Comparison of ENCODE assay signal across 26 cellular contexts in the genomic region with DNA sequence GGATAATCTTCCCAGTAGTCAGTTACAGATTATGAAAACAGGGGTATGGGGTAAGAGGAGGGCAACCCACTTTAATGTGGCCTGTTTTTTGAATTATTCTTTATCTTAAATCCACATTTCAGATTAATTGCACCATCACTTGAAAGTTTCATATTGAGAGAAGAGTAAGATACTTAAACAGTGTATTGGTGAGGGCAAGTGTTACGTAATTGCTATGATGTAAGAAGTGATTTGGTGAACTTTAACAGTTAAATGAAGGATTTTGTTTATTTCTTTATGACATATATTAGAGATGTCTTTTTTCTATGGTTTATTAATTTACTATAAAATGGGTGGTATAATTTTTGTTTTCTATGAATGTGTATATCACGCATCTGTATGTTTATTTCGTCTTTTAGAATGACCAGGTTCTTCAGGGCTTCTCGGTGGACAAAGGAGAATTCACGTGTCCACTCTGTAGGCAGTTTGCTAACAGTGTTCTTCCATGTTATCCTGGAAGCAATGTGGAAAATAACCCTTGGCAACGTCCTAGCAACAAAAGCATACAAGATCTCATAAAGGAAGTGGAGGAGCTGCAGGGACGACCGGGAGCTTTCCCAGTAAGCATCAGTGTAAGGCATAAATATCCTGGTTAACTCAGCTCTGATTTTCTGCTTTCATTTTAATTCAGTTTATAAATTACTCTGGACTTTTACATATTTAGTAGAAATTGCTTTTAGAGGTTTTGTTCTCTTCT.
DNase-seq lines count a peak whose midpoint lies in the region; ATAC-seq, FAIRE-seq and TF ChIP-seq lines count a peak whose summit lies in the region.
"Had no signal": no experiment of that assay in that cellular context is flagged by ENCODE, and none has a peak within 500 bp of the region (broad histone marks: within the 10 kb centered on the region; RNA-seq: fewer than 3 reads in every experiment).

No MANE protein-coding gene starts in this region.

- WGBS in H1 (ENCODE audit: extremely low coverage in 1 of 2, insufficient coverage in 1 of 2, insufficient read length in 1 of 2, insufficient replicate concordance in 2 of 2, low coverage in 1 of 2, low lambda C conversion rate in 2 of 2, missing lambda C conversion rate in 1 of 2), 2 experiments, result 97% methylated on average over 8 of the region's 8 CpGs; no CpG with 5 or more reads in 1 of the 2 experiments

- no peak overlapping the region for H3K27ac Mint-ChIP-seq in CD8-positive, alpha-beta T cell
- H3K27ac Mint-ChIP-seq: IgD-negative memory B cell; stimulated activated effector memory CD8-positive, alpha-beta T cell treated with anti-CD3 and anti-CD28 coated beads, Interleukin-12 subunit alpha, Interleukin-12 subunit beta, amount 100 ng/mL, for 72 hours; T-helper 1 cell treated with Interleukin-12 subunit alpha and Interleukin-12 subunit beta and Interleukin-4 antibody, amounts not matched to agents 30 μg/mL and 1 μg/mL, for 36 hours had no signal

- H4K5ac ChIP-seq in H1 (ENCODE audit: insufficient read length, low read depth, low read length), result no peak overlapping the region

- no peak overlapping the region for H2AFZ ChIP-seq in H1 (ENCODE audit: low read length)

- no peak for TF ChIP-seq POLR2A in H1 (IDR thresholded peaks at IDR 0.05; ENCODE audit: control extremely low read depth in 1 of 2, low read depth in 2 of 2, low read length in 2 of 2)

- CTCF ChIA-PET in H1 (lab: Charles Lee; ENCODE audit: partially characterized antibody), result interaction anchor here (0.5 to 1.7 kb wide), 14 partner anchors 15 to 527 kb away, joined by 3 to 6 read pairs (median 3); no protein-coding TSS in a partner anchor
- CTCF ChIA-PET in CD8-positive, alpha-beta T cell (lab: Charles Lee), result no interaction called here

- H3K4me1 ChIP-seq in H1 (replicated peaks in 1 of 4; ENCODE audit: control insufficient read depth in 3 of 4, insufficient read depth in 4 of 4, low read length in 3 of 4), result no peaks in the 10 kb centered on the region; a peak in 2 of 7 replicates
- no peaks in the 10 kb centered on the region for H3K4me1 ChIP-seq in CD8-positive, alpha-beta T cell (ENCODE audit: insufficient read depth, low read length)
- H3K4me1 ChIP-seq: vagina had no signal

- H2BK20ac ChIP-seq in H1 (ENCODE audit: low read length), result no peak overlapping the region

- H3K79me1 ChIP-seq in H1 (ENCODE audit: low read depth, low read length), result no peaks in the 10 kb centered on the region

- H4K20me1 ChIP-seq in H1 (replicated peaks in 1 of 2; ENCODE audit: control insufficient read depth in 1 of 2, insufficient read depth in 2 of 2, low read length in 2 of 2), result no peaks in the 10 kb centered on the region

- no peak for TF ChIP-seq CTCF in AG10803 (conservative IDR thresholded peaks at IDR 0.05; ENCODE audit: low read length)
- no peak for TF ChIP-seq CTCF in H1 (IDR thresholded peaks at IDR 0.05; ENCODE audit: control extremely low read depth in 1 of 3, insufficient read depth in 1 of 3, low read depth in 1 of 3, low read length in 3 of 3)
- TF ChIP-seq CTCF in CD8-positive, alpha-beta T cell (IDR thresholded peaks at IDR 0.05), result no peak

- no peak overlapping the region for H3K27ac ChIP-seq in H1 (ENCODE audit: low read depth, low read length)
- no peak overlapping the region for H3K27ac ChIP-seq in CD8-positive, alpha-beta T cell (ENCODE audit: low read depth, low read length)
- H3K27ac ChIP-seq: HL-60, vagina had no signal

- no peak overlapping the region for H3K4me3 ChIP-seq in AG10803 (ENCODE audit: low read length)
- no peak overlapping the region for H3K4me3 ChIP-seq in H1 (ENCODE audit: extremely low read depth in 1 of 4, insufficient read depth in 2 of 4, low read depth in 3 of 4, low read length in 4 of 4)
- H3K4me3 ChIP-seq in CD8-positive, alpha-beta T cell (ENCODE audit: low read depth, low read length), result no peak overlapping the region
- H3K4me3 ChIP-seq: vagina had no signal

- H3K23me2 ChIP-seq in H1 (ENCODE audit: low read depth, low read length), result no peaks in the 10 kb centered on the region

- H2BK12ac ChIP-seq in H1 (ENCODE audit: low read depth, low read length), result no peak overlapping the region

- H3K4me2 ChIP-seq in H1 (ENCODE audit: insufficient read depth in 1 of 2, low read depth in 2 of 2, low read length in 2 of 2), result no peak overlapping the region

- no peaks in the 10 kb centered on the region for H3K79me2 ChIP-seq in H1 (ENCODE audit: control insufficient read depth in 1 of 2, insufficient read depth in 2 of 2, low read length in 2 of 2)

- H4K8ac ChIP-seq in H1 (ENCODE audit: extremely low read depth, insufficient read depth, low read length), result no peak overlapping the region

- no peaks in the 10 kb centered on the region for H3K27me3 ChIP-seq in H1 (replicated peaks in 1 of 4; ENCODE audit: control insufficient read depth in 3 of 4, extremely low read depth in 1 of 4, insufficient read depth in 3 of 4, low read length in 3 of 4)
- no peaks in the 10 kb centered on the region for H3K27me3 ChIP-seq in CD8-positive, alpha-beta T cell (ENCODE audit: insufficient read depth, low read length)
- H3K27me3 ChIP-seq: vagina had no signal

- H2BK120ac ChIP-seq in H1 (replicated peaks; ENCODE audit: low read depth, low read length), result no peak overlapping the region

- H3K14ac ChIP-seq in H1 (ENCODE audit: insufficient read length), result no peak overlapping the region

- no peak overlapping the region for H3K9ac ChIP-seq in H1 (replicated peaks in 1 of 4; ENCODE audit: extremely low read depth in 1 of 4, low read depth in 3 of 4, low read length in 3 of 4)

- H2BK15ac ChIP-seq in H1 (ENCODE audit: low read length), result no peak overlapping the region

- no peak overlapping the region for H2BK5ac ChIP-seq in H1 (ENCODE audit: low read depth, low read length)

- no peak overlapping the region for H4K91ac ChIP-seq in H1 (replicated peaks; ENCODE audit: insufficient read length, low read length)

- no peak overlapping the region for H3K23ac ChIP-seq in H1 (ENCODE audit: insufficient read length)

- H3K56ac ChIP-seq in H1 (replicated peaks; ENCODE audit: insufficient read length, low read depth, low read length), result no peak overlapping the region

- TF ChIP-seq EP300 in H1 (IDR thresholded peaks at IDR 0.05; ENCODE audit: borderline replicate concordance in 1 of 2, low read depth in 2 of 2, low read length in 2 of 2), result no peak

- H3K27me3 Mint-ChIP-seq in CD8-positive, alpha-beta T cell (ENCODE audit: low read depth), result no peaks in the 10 kb centered on the region
- H3K27me3 Mint-ChIP-seq: IgD-negative memory B cell had no signal

- peaks cover 5% of the 10 kb centered on the region for H3K4me1 Mint-ChIP-seq in CD8-positive, alpha-beta T cell (ENCODE audit: low read depth)
- H3K4me1 Mint-ChIP-seq: IgD-negative memory B cell; stimulated activated effector memory CD8-positive, alpha-beta T cell treated with anti-CD3 and anti-CD28 coated beads, Interleukin-12 subunit alpha, Interleukin-12 subunit beta, amount 100 ng/mL, for 72 hours had no signal

- H3K18ac ChIP-seq in H1 (ENCODE audit: extremely low read depth, low read length), result no peak overlapping the region

- ATAC-seq in HG03045 (IDR thresholded peaks at IDR 0.05; ENCODE audit: unreplicated experiment), result no peak
- no peak for ATAC-seq in CD8-positive, alpha-beta T cell
- ATAC-seq: left lobe of liver; stimulated activated effector memory CD8-positive, alpha-beta T cell treated with anti-CD3 and anti-CD28 coated beads, Interleukin-12 subunit alpha, Interleukin-12 subunit beta, amount 100 ng/mL, for 72 hours had no signal

- TF ChIP-seq RAD21 in H1 (IDR thresholded peaks at IDR 0.05 in 1 of 2, conservative IDR thresholded peaks at IDR 0.05 in 1 of 2; ENCODE audit: low read depth in 2 of 2, low read length in 2 of 2), result no peak

- H3K9me3 ChIP-seq in H1 (ENCODE audit: insufficient read depth in 2 of 2, low read depth in 1 of 2, low read length in 1 of 2), result no peaks in the 10 kb centered on the region
- no peaks in the 10 kb centered on the region for H3K9me3 ChIP-seq in CD8-positive, alpha-beta T cell (ENCODE audit: low read length)
- H3K9me3 ChIP-seq: vagina had no signal

- intact Hi-C loops in CD8-positive, alpha-beta T cell (cut with DNase I, micrococcal nuclease), result no loop called here

- H3K36me3 Mint-ChIP-seq in CD8-positive, alpha-beta T cell, result peaks cover 62% of the 10 kb centered on the region

- DNase-seq in AG10803 (ENCODE audit: low read depth) (peak; percentile 32), MV-4-11 (lab: John Stamatoyannopoulos, UW) (peak; percentile 68), H1 (ENCODE audit: low read depth in 1 of 2, low spot score in 2 of 2) (no peak), NCI-H2196 (lab: John Stamatoyannopoulos, UW; ENCODE audit: unreplicated experiment) (no peak)
- DNase-seq in activated T-cell treated with anti-CD3 and anti-CD28 coated beads, Interleukin-2, amount 50 U/mL, for 1 hour, result no peak
- DNase-seq in CD8-positive, alpha-beta T cell, result no peak
- DNase-seq: ACHN; activated CD4-positive, alpha-beta T cell treated with anti-CD3 and anti-CD28 coated beads, Interleukin-2, amount 50 U/mL, for 48 hours; activated naive CD4-positive, alpha-beta T cell treated with Interleukin-2 at 50 U/mL for 16 hours; activated T-cell treated with anti-CD3 and anti-CD28 coated beads for 4 hours; DMS153; NCI-H1048; NCI-H2029; NCI-H510A; retina; SHP77 had no signal

- H3K9me3 Mint-ChIP-seq in CD8-positive, alpha-beta T cell, result no peaks in the 10 kb centered on the region
- H3K9me3 Mint-ChIP-seq: IgD-negative memory B cell; stimulated activated effector memory CD8-positive, alpha-beta T cell treated with anti-CD3 and anti-CD28 coated beads, Interleukin-12 subunit alpha, Interleukin-12 subunit beta, amount 100 ng/mL, for 72 hours; T-helper 1 cell treated with Interleukin-12 subunit alpha and Interleukin-12 subunit beta and Interleukin-4 antibody, amounts not matched to agents 30 μg/mL and 1 μg/mL, for 36 hours had no signal

- no peak overlapping the region for H3K4ac ChIP-seq in H1 (replicated peaks; ENCODE audit: insufficient read length, low read depth, low read length)

- POLR2A ChIA-PET in H1 (lab: Charles Lee; ENCODE audit: partially characterized antibody), result interaction anchor here (1.5 kb wide), 1 partner anchor 12 kb away, joined by 3 read pairs; no protein-coding TSS in a partner anchor
- POLR2A ChIA-PET in CD8-positive, alpha-beta T cell (lab: Charles Lee), result no interaction called here

- no peak for FAIRE-seq in H1 (lab: Jason Lieb, UNC)
- FAIRE-seq in islet of Langerhans (lab: Jason Lieb, UNC), result peak; percentile 69
- FAIRE-seq: astrocyte had no signal

- H3K36me3 ChIP-seq in H1 (ENCODE audit: control insufficient read depth in 2 of 4, insufficient read depth in 4 of 4, low read length in 3 of 4), result no peaks in the 10 kb centered on the region
- peaks cover 10% of the 10 kb centered on the region for H3K36me3 ChIP-seq in CD8-positive, alpha-beta T cell (ENCODE audit: insufficient read depth, low read length)

- no peak overlapping the region for H3K4me3 Mint-ChIP-seq in CD8-positive, alpha-beta T cell
- H3K4me3 Mint-ChIP-seq: CD14-positive monocyte; IgD-negative memory B cell; stimulated activated effector memory CD8-positive, alpha-beta T cell treated with anti-CD3 and anti-CD28 coated beads, Interleukin-12 subunit alpha, Interleukin-12 subunit beta, amount 100 ng/mL, for 72 hours; T-helper 1 cell treated with Interleukin-12 subunit alpha and Interleukin-12 subunit beta and Interleukin-4 antibody, amounts not matched to agents 30 μg/mL and 1 μg/mL, for 36 hours had no signal

- no peak overlapping the region for H2AK5ac ChIP-seq in H1 (ENCODE audit: low read depth, low read length)

Comparison
In these comparisons a context has a peak if more than half of its experiments do, and no peak if none do; other contexts are left out.
1. DNase-seq: peak in AG10803 (single experiment) and MV-4-11 (single experiment); none in H1 (0 of 2), NCI-H2196 (single experiment), activated T-cell treated with anti-CD3 and anti-CD28 coated beads, Interleukin-2, amount 50 U/mL, for 1 hour (single experiment) and CD8-positive, alpha-beta T cell (0 of 7).